Comparison of ENCODE assay signal across 19 cellular contexts in genomic region chr12:45532113-45532512, GRCh38.
"Had no signal": no experiment of that assay in that cellular context is flagged by ENCODE, and none has a peak within 500 bp of the region (broad histone marks: within the 10 kb centered on the region; RNA-seq: fewer than 3 reads in every experiment).

No MANE protein-coding gene starts in this region.

- H3K27ac ChIP-seq: ascending aorta, esophagus muscularis mucosa, thyroid gland had no signal

- H3K4me1 ChIP-seq: ascending aorta, esophagus muscularis mucosa, thyroid gland had no signal

- H3K27ac Mint-ChIP-seq: activated T-cell treated with anti-CD3 and anti-CD28 coated beads, Interleukin-2, amount 50 U/mL, for 72 hours; natural killer cell treated with Interleukin-12 subunit alpha and Interleukin-12 subunit beta and Interleukin-15 and Interleukin-18, amount 100 ng/mL, for 72 hours had no signal

- H3K27me3 ChIP-seq: ascending aorta, esophagus muscularis mucosa, thyroid gland had no signal

- H3K4me1 Mint-ChIP-seq: central memory CD8-positive, alpha-beta T cell had no signal

- DNase-seq: activated CD4-positive, alpha-beta T cell treated with anti-CD3 and anti-CD28 coated beads, Interleukin-2, amount 50 U/mL, for 1 hour; activated CD4-positive, CD25-positive, alpha-beta regulatory T cell treated with anti-CD3 and anti-CD28 coated beads, Interleukin-2, amount 50 U/mL, for 72 hours; activated CD8-positive, alpha-beta memory T cell treated with anti-CD3 and anti-CD28 coated beads for 24 hours; activated effector memory CD4-positive, alpha-beta T cell treated with anti-CD3 and anti-CD28 coated beads, Interleukin-2, amount 50 U/mL, for 16 hours; activated naive CD4-positive, alpha-beta T cell treated with anti-CD3 and anti-CD28 coated beads, Interleukin-2, amount 50 U/mL, for 16 hours; activated T-cell treated with anti-CD3 and anti-CD28 coated beads, Interleukin-2, amount 50 U/mL, for 72 hours; cortex of kidney; effector CD8-positive, alpha-beta T cell; retina; stimulated activated CD4-positive, alpha-beta T cell treated with anti-CD3 and anti-CD28 coated beads, Interleukin-12 subunit alpha, Interleukin-12 subunit beta, amount 100 ng/mL, for 4 hours; stimulated activated CD4-positive, alpha-beta T cell treated with anti-CD3 and anti-CD28 coated beads, Interleukin-1b, Interleukin-23, amount 100 ng/mL, for 48 hours; stimulated activated CD8-positive, alpha-beta memory T cell treated with anti-CD3 and anti-CD28 coated beads, Interleukin-4, amount 100 ng/mL, for 48 hours; stimulated activated naive CD4-positive, alpha-beta T cell; thyroid gland had no signal

- H3K4me3 ChIP-seq: ascending aorta, esophagus muscularis mucosa, thyroid gland had no signal

- H3K9me3 Mint-ChIP-seq: central memory CD8-positive, alpha-beta T cell had no signal

- FAIRE-seq: endothelial cell of umbilical vein had no signal

- H3K9me3 ChIP-seq: ascending aorta, thyroid gland had no signal

- H3K4me3 Mint-ChIP-seq: activated T-cell treated with anti-CD3 and anti-CD28 coated beads, Interleukin-2, amount 50 U/mL, for 72 hours; central memory CD8-positive, alpha-beta T cell; natural killer cell treated with Interleukin-12 subunit alpha and Interleukin-12 subunit beta and Interleukin-15 and Interleukin-18, amount 100 ng/mL, for 72 hours had no signal

- H3K36me3 ChIP-seq: ascending aorta, esophagus muscularis mucosa, thyroid gland had no signal
